In genomic region chr1:185244015-185244747, GRCh38 we compare ENCODE assay signal across 11 cellular contexts.
DNase-seq lines count a peak whose midpoint lies in the region; ATAC-seq, FAIRE-seq and TF ChIP-seq lines count a peak whose summit lies in the region.
"Had no signal": no experiment of that assay in that cellular context is flagged by ENCODE, and none has a peak within 500 bp of the region (broad histone marks: within the 10 kb centered on the region; RNA-seq: fewer than 3 reads in every experiment).

No MANE protein-coding gene starts in this region.

- no peaks in the 10 kb centered on the region for H3K36me3 Mint-ChIP-seq in activated naive CD8-positive, alpha-beta T cell treated with anti-CD3 and anti-CD28 coated beads, Interleukin-2, amount 50 U/mL, for 24 hours (ENCODE audit: low read depth)

- in situ Hi-C loops in KBM-7 (cut with MboI; ENCODE audit: low pct_unique_long_range_greater_than_20kb, low sequenced_read_pairs): no loop called here

- H3K9me3 Mint-ChIP-seq in activated naive CD8-positive, alpha-beta T cell treated with anti-CD3 and anti-CD28 coated beads, Interleukin-2, amount 50 U/mL, for 24 hours: no peaks in the 10 kb centered on the region

- no peak for TF ChIP-seq CTCF in AG09309 (IDR thresholded peaks at IDR 0.05; ENCODE audit: control insufficient read depth, insufficient read depth, low read depth, low read length, missing control alignments)

- no peak overlapping the region for H3K27ac Mint-ChIP-seq in activated naive CD8-positive, alpha-beta T cell treated with anti-CD3 and anti-CD28 coated beads, Interleukin-2, amount 50 U/mL, for 24 hours

- no peaks in the 10 kb centered on the region for H3K27me3 Mint-ChIP-seq in activated naive CD8-positive, alpha-beta T cell treated with anti-CD3 and anti-CD28 coated beads, Interleukin-2, amount 50 U/mL, for 24 hours

- H3K4me3 Mint-ChIP-seq in activated naive CD8-positive, alpha-beta T cell treated with anti-CD3 and anti-CD28 coated beads, Interleukin-2, amount 50 U/mL, for 24 hours: no peak overlapping the region

- no peak overlapping the region for H3K4me3 ChIP-seq in AG09309 (ENCODE audit: control insufficient read depth, low read depth, low read length)
- no peak overlapping the region for H3K4me3 ChIP-seq in skeletal muscle cell (ENCODE audit: low read depth, low read length)

- DNase-seq in AG09309 (ENCODE audit: low read depth) (peak; percentile 21), RCC 7860 (ENCODE audit: low spot score) (peak; percentile 49), skeletal muscle cell (ENCODE audit: low read depth) (peak; percentile 66), KBM-7 (no peak), KG1 (lab: John Stamatoyannopoulos, UW) (no peak), NCI-H187 (lab: John Stamatoyannopoulos, UW) (no peak)
- DNase-seq in activated naive CD8-positive, alpha-beta T cell treated with anti-CD3 and anti-CD28 coated beads, Interleukin-2, amount 50 U/mL, for 24 hours: peak; percentile 40
- DNase-seq: NCI-H1092 treated with DMSO at 0.1 percent for 48 hours, right cardiac atrium had no signal

- peaks cover 22% of the 10 kb centered on the region for H3K4me1 Mint-ChIP-seq in activated naive CD8-positive, alpha-beta T cell treated with anti-CD3 and anti-CD28 coated beads, Interleukin-2, amount 50 U/mL, for 24 hours

- peak; percentile 99 for ATAC-seq in activated naive CD8-positive, alpha-beta T cell treated with anti-CD3 and anti-CD28 coated beads, Interleukin-2, amount 50 U/mL, for 24 hours
- ATAC-seq in GM19351 (IDR thresholded peaks at IDR 0.05; ENCODE audit: unreplicated experiment): no peak
- ATAC-seq: right cardiac atrium had no signal

- FAIRE-seq in RCC 7860 (lab: Jason Lieb, UNC): peak; percentile 92
- FAIRE-seq: frontal cortex had no signal

Comparison
In these comparisons a context has a peak if more than half of its experiments do, and no peak if none do; other contexts are left out.
1. DNase-seq: peak in AG09309 (single experiment), RCC 7860 (single experiment), activated naive CD8-positive, alpha-beta T cell treated with anti-CD3 and anti-CD28 coated beads, Interleukin-2, amount 50 U/mL, for 24 hours (single experiment) and skeletal muscle cell (single experiment); none in KBM-7 (single experiment), KG1 (single experiment) and NCI-H187 (0 of 2).